8 cellular contexts compared by ENCODE assay signal in the genomic region with DNA sequence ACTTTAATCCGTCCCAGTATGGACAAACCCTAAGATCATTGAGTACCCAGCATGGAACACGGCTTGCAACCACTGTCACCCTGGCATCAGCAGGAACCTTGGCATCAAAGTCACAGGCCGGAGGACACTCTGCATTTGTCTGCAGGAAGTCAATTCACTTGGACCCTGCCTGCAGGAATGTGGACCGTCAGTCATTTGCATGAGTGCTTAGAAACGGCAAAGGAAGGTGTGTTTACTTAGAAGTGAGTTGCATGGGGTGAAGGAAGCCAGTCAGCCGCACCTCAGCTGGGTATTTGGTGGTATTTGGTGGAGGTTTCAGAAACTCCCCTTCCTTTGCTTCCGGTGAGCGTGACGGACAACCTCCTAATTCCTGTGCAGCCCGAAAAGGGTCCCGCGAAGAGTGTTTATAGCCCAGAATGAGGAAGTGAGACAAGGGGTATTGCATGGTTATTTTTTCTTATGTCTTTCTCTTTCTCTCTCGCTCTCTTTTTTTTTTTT. TPM values are rescaled to one million over a fixed set of nuclear protein-coding genes. Genes with fewer than 3 reads are reported as not detected.
DNase-seq lines count a peak whose midpoint lies in the region; ATAC-seq and TF ChIP-seq lines count a peak whose summit lies in the region.

No MANE protein-coding gene starts in this region.

- peak overlapping the region; percentile 58 for H3K27ac ChIP-seq in thymus (ENCODE audit: low read depth)

- peak; percentile 47; the same call in 1 of the 2 replicates for TF ChIP-seq POLR2A in Raji (IDR thresholded peaks at IDR 0.05; ENCODE audit: insufficient read depth, low read depth, low read length)

- no peaks in the 10 kb centered on the region for H3K4me1 ChIP-seq in thymus (ENCODE audit: control insufficient read depth, insufficient read depth, low read length)

- peaks cover 6% of the 10 kb centered on the region for H3K36me3 ChIP-seq in thymus (ENCODE audit: control insufficient read depth, insufficient read depth)

- H3K9me3 Mint-ChIP-seq in activated naive CD8-positive, alpha-beta T cell treated with anti-CD3 and anti-CD28 coated beads for 36 hours: no peaks in the 10 kb centered on the region

- H3K9me3 ChIP-seq in thymus (ENCODE audit: control insufficient read depth): no peaks in the 10 kb centered on the region

- peaks cover 33% of the 10 kb centered on the region for H3K4me1 Mint-ChIP-seq in activated naive CD8-positive, alpha-beta T cell treated with anti-CD3 and anti-CD28 coated beads for 36 hours

- peak overlapping the region; percentile 55 for H3K4me3 Mint-ChIP-seq in activated naive CD8-positive, alpha-beta T cell treated with anti-CD3 and anti-CD28 coated beads for 36 hours

- H3K4me3 ChIP-seq in thymus (ENCODE audit: low read length): no peak overlapping the region

- H3K27me3 ChIP-seq in thymus (ENCODE audit: control insufficient read depth, insufficient read depth): no peaks in the 10 kb centered on the region

- ATAC-seq in GM19035 (IDR thresholded peaks at IDR 0.05; ENCODE audit: unreplicated experiment): peak; percentile 88
- peak; percentile 76 for ATAC-seq in HG02938 (IDR thresholded peaks at IDR 0.05; ENCODE audit: unreplicated experiment)

- 27% methylated on average over 13 of the region's 13 CpGs for WGBS in thymus

- DNase-seq in activated naive CD8-positive, alpha-beta T cell treated with anti-CD3 and anti-CD28 coated beads for 36 hours: peak; percentile 74
- DNase-seq in NCI-H1930 (lab: John Stamatoyannopoulos, UW) (no peak), OCI-M2 (lab: John Stamatoyannopoulos, UW; ENCODE audit: unreplicated experiment) (no peak), NCI-H146 (lab: John Stamatoyannopoulos, UW) (no peak)

- H3K27ac Mint-ChIP-seq in activated naive CD8-positive, alpha-beta T cell treated with anti-CD3 and anti-CD28 coated beads for 36 hours: peak overlapping the region; percentile 84

- peaks cover 14% of the 10 kb centered on the region for H3K36me3 Mint-ChIP-seq in activated naive CD8-positive, alpha-beta T cell treated with anti-CD3 and anti-CD28 coated beads for 36 hours

- H3K27me3 Mint-ChIP-seq in activated naive CD8-positive, alpha-beta T cell treated with anti-CD3 and anti-CD28 coated beads for 36 hours: no peaks in the 10 kb centered on the region

RNA-seq across cellular contexts. Expression of gene P2RY8, which starts 15.5 kb away (rescaled TPM):
- 10 to 100 TPM; 12.5 to 13.3 TPM for total RNA-seq in activated naive CD8-positive, alpha-beta T cell treated with anti-CD3 and anti-CD28 coated beads for 36 hours
- 12.9 TPM for polyA plus RNA-seq in thymus
